Comparison of ENCODE assay signal across 37 cellular contexts in the genomic region with DNA sequence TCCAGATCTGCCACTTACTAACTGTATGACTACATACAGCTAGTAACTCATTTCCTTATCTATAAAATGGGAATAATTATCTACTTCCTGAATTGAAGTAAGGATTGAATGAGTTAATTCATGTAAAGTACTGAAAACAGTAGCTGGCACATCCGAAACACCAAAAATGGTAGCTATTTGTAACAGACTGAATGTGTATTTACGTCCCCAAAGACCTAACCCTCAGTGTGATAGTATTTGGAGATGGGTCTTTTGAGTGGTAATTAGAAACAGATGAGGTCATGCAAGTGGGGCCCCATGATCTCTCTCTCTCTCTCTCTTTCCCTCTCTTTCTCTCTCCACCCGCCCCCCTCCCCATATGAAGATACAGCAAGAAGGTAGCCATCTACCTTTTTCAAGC.
"Had no signal": no experiment of that assay in that cellular context is flagged by ENCODE, and none has a peak within 500 bp of the region (broad histone marks: within the 10 kb centered on the region; RNA-seq: fewer than 3 reads in every experiment).

No MANE protein-coding gene starts in this region.

- H3K27ac ChIP-seq: ascending aorta, cardiac muscle cell, VCaP had no signal

- H3K9me3 ChIP-seq: ascending aorta had no signal

- H3K4me1 Mint-ChIP-seq: activated CD4-positive, alpha-beta memory T cell treated with anti-CD3 and anti-CD28 coated beads, Interleukin-2, amount 10 ng/mL, durations not matched to agents 7 days and 5 days; activated CD4-positive, alpha-beta T cell treated with anti-CD3 and anti-CD28 coated beads for 36 hours; activated CD4-positive, alpha-beta T cell treated with anti-CD3 and anti-CD28 coated beads, Interleukin-2, amount 10 ng/mL, durations not matched to agents 7 days and 5 days; activated CD8-positive, alpha-beta memory T cell treated with anti-CD3 and anti-CD28 coated beads, Interleukin-2, amount 10 ng/mL, durations not matched to agents 7 days and 5 days; activated naive CD4-positive, alpha-beta T cell treated with anti-CD3 and anti-CD28 coated beads, Interleukin-2, amount 10 ng/mL, durations not matched to agents 7 days and 5 days; activated naive CD4-positive, alpha-beta T cell treated with anti-CD3 and anti-CD28 coated beads, Interleukin-2, amount 50 U/mL, for 24 hours; activated naive CD8-positive, alpha-beta T cell treated with anti-CD3 and anti-CD28 coated beads, Interleukin-2, amount 10 ng/mL, durations not matched to agents 7 days and 5 days; activated naive CD8-positive, alpha-beta T cell treated with anti-CD3 and anti-CD28 coated beads, Interleukin-2, amount 50 U/mL, for 24 hours; central memory CD8-positive, alpha-beta T cell had no signal

- H3K27me3 ChIP-seq: ascending aorta, cardiac muscle cell had no signal

- ATAC-seq: activated CD4-positive, alpha-beta T cell treated with anti-CD3 and anti-CD28 coated beads for 36 hours; activated CD4-positive, CD25-positive, alpha-beta regulatory T cell treated with anti-CD3 and anti-CD28 coated beads, Interleukin-2, amount 50 U/mL, for 24 hours; activated CD8-positive, alpha-beta memory T cell treated with anti-CD3 and anti-CD28 coated beads, Interleukin-2, amount 10 ng/mL, durations not matched to agents 7 days and 5 days; activated CD8-positive, alpha-beta T cell treated with anti-CD3 and anti-CD28 coated beads, Interleukin-2, amount 10 ng/mL, durations not matched to agents 7 days and 5 days; activated naive CD8-positive, alpha-beta T cell treated with anti-CD3 and anti-CD28 coated beads, Interleukin-2, amount 50 U/mL, for 24 hours; WTC11 had no signal

- H3K4me1 ChIP-seq: ascending aorta had no signal

- H3K36me3 Mint-ChIP-seq: activated CD8-positive, alpha-beta memory T cell treated with anti-CD3 and anti-CD28 coated beads, Interleukin-2, amount 10 ng/mL, durations not matched to agents 7 days and 5 days; activated naive CD4-positive, alpha-beta T cell treated with anti-CD3 and anti-CD28 coated beads, Interleukin-2, amount 10 ng/mL, durations not matched to agents 7 days and 5 days; activated naive CD4-positive, alpha-beta T cell treated with anti-CD3 and anti-CD28 coated beads, Interleukin-2, amount 50 U/mL, for 24 hours; activated naive CD8-positive, alpha-beta T cell; activated naive CD8-positive, alpha-beta T cell treated with anti-CD3 and anti-CD28 coated beads, Interleukin-2, amount 10 ng/mL, durations not matched to agents 7 days and 5 days had no signal

- H3K4me3 ChIP-seq: ascending aorta, cardiac muscle cell had no signal

- H3K36me3 ChIP-seq: ascending aorta, cardiac muscle cell had no signal

- H3K4me3 Mint-ChIP-seq: activated CD4-positive, alpha-beta memory T cell treated with anti-CD3 and anti-CD28 coated beads, Interleukin-2, amount 10 ng/mL, durations not matched to agents 7 days and 5 days; activated CD4-positive, alpha-beta T cell treated with anti-CD3 and anti-CD28 coated beads for 36 hours; activated CD4-positive, alpha-beta T cell treated with anti-CD3 and anti-CD28 coated beads, Interleukin-2, amount 10 ng/mL, durations not matched to agents 7 days and 5 days; activated CD8-positive, alpha-beta memory T cell treated with anti-CD3 and anti-CD28 coated beads, Interleukin-2, amount 10 ng/mL, durations not matched to agents 7 days and 5 days; activated CD8-positive, alpha-beta T cell treated with anti-CD3 and anti-CD28 coated beads, Interleukin-2, amount 10 ng/mL, durations not matched to agents 7 days and 5 days; activated naive CD4-positive, alpha-beta T cell treated with anti-CD3 and anti-CD28 coated beads, Interleukin-2, amount 10 ng/mL, durations not matched to agents 7 days and 5 days; activated naive CD4-positive, alpha-beta T cell treated with anti-CD3 and anti-CD28 coated beads, Interleukin-2, amount 50 U/mL, for 24 hours; activated naive CD8-positive, alpha-beta T cell; activated naive CD8-positive, alpha-beta T cell treated with anti-CD3 and anti-CD28 coated beads, Interleukin-2, amount 10 ng/mL, durations not matched to agents 7 days and 5 days; activated naive CD8-positive, alpha-beta T cell treated with anti-CD3 and anti-CD28 coated beads, Interleukin-2, amount 50 U/mL, for 24 hours; activated T-cell treated with anti-CD3 and anti-CD28 coated beads, Interleukin-2, amount 50 U/mL, for 24 hours; brain; central memory CD8-positive, alpha-beta T cell; T-helper 1 cell treated with Interleukin-12 subunit alpha and Interleukin-12 subunit beta and Interleukin-4 antibody, amounts not matched to agents 30 μg/mL and 1 μg/mL, for 36 hours; T-helper 2 cell treated with Interferon-gamma antibody and Interleukin-4, amounts not matched to agents 5 μg/mL and 100 μg/mL, for 36 hours; WTC11 had no signal

- H3K27ac Mint-ChIP-seq: activated CD4-positive, alpha-beta memory T cell treated with anti-CD3 and anti-CD28 coated beads, Interleukin-2, amount 10 ng/mL, durations not matched to agents 7 days and 5 days; activated CD4-positive, alpha-beta T cell treated with anti-CD3 and anti-CD28 coated beads for 36 hours; activated CD4-positive, alpha-beta T cell treated with anti-CD3 and anti-CD28 coated beads, Interleukin-2, amount 10 ng/mL, durations not matched to agents 7 days and 5 days; activated CD8-positive, alpha-beta memory T cell treated with anti-CD3 and anti-CD28 coated beads, Interleukin-2, amount 10 ng/mL, durations not matched to agents 7 days and 5 days; activated CD8-positive, alpha-beta T cell treated with anti-CD3 and anti-CD28 coated beads, Interleukin-2, amount 10 ng/mL, durations not matched to agents 7 days and 5 days; activated naive CD4-positive, alpha-beta T cell treated with anti-CD3 and anti-CD28 coated beads, Interleukin-2, amount 10 ng/mL, durations not matched to agents 7 days and 5 days; activated naive CD4-positive, alpha-beta T cell treated with anti-CD3 and anti-CD28 coated beads, Interleukin-2, amount 50 U/mL, for 24 hours; activated naive CD8-positive, alpha-beta T cell; activated naive CD8-positive, alpha-beta T cell treated with anti-CD3 and anti-CD28 coated beads, Interleukin-2, amount 10 ng/mL, durations not matched to agents 7 days and 5 days; activated naive CD8-positive, alpha-beta T cell treated with anti-CD3 and anti-CD28 coated beads, Interleukin-2, amount 50 U/mL, for 24 hours; activated T-cell treated with anti-CD3 and anti-CD28 coated beads, Interleukin-2, amount 50 U/mL, for 24 hours; activated T-helper 2 cell treated with anti-CD3 and anti-CD28 coated beads, Interferon-gamma antibody, Interleukin-2, Interleukin-4, amounts not matched to agents 10 μg/mL and 5 μg/mL and 100 μg/mL, durations not matched to agents 14 hours and 24 hours and 36 hours; brain; T-helper 1 cell treated with Interleukin-12 subunit alpha and Interleukin-12 subunit beta and Interleukin-4 antibody, amounts not matched to agents 30 μg/mL and 1 μg/mL, for 36 hours; T-helper 2 cell treated with Interferon-gamma antibody and Interleukin-4, amounts not matched to agents 5 μg/mL and 100 μg/mL, for 36 hours had no signal

- H3K27me3 Mint-ChIP-seq: activated CD4-positive, alpha-beta memory T cell treated with anti-CD3 and anti-CD28 coated beads, Interleukin-2, amount 10 ng/mL, durations not matched to agents 7 days and 5 days; activated CD8-positive, alpha-beta memory T cell treated with anti-CD3 and anti-CD28 coated beads, Interleukin-2, amount 10 ng/mL, durations not matched to agents 7 days and 5 days; activated naive CD8-positive, alpha-beta T cell; activated naive CD8-positive, alpha-beta T cell treated with anti-CD3 and anti-CD28 coated beads, Interleukin-2, amount 50 U/mL, for 24 hours; activated T-cell treated with anti-CD3 and anti-CD28 coated beads, Interleukin-2, amount 50 U/mL, for 24 hours; brain had no signal

- H3K9me3 Mint-ChIP-seq: activated CD4-positive, alpha-beta memory T cell treated with anti-CD3 and anti-CD28 coated beads, Interleukin-2, amount 10 ng/mL, durations not matched to agents 7 days and 5 days; activated CD4-positive, alpha-beta T cell treated with anti-CD3 and anti-CD28 coated beads, Interleukin-2, amount 10 ng/mL, durations not matched to agents 7 days and 5 days; activated naive CD4-positive, alpha-beta T cell treated with anti-CD3 and anti-CD28 coated beads, Interleukin-2, amount 10 ng/mL, durations not matched to agents 7 days and 5 days; activated naive CD4-positive, alpha-beta T cell treated with anti-CD3 and anti-CD28 coated beads, Interleukin-2, amount 50 U/mL, for 24 hours; activated naive CD8-positive, alpha-beta T cell treated with anti-CD3 and anti-CD28 coated beads, Interleukin-2, amount 10 ng/mL, durations not matched to agents 7 days and 5 days; activated naive CD8-positive, alpha-beta T cell treated with anti-CD3 and anti-CD28 coated beads, Interleukin-2, amount 50 U/mL, for 24 hours; activated T-cell treated with anti-CD3 and anti-CD28 coated beads, Interleukin-2, amount 50 U/mL, for 24 hours; activated T-helper 2 cell treated with anti-CD3 and anti-CD28 coated beads, Interferon-gamma antibody, Interleukin-2, Interleukin-4, amounts not matched to agents 10 μg/mL and 5 μg/mL and 100 μg/mL, durations not matched to agents 14 hours and 24 hours and 36 hours; brain; central memory CD8-positive, alpha-beta T cell; T-helper 1 cell treated with Interleukin-12 subunit alpha and Interleukin-12 subunit beta and Interleukin-4 antibody, amounts not matched to agents 30 μg/mL and 1 μg/mL, for 36 hours; T-helper 2 cell treated with Interferon-gamma antibody and Interleukin-4, amounts not matched to agents 5 μg/mL and 100 μg/mL, for 36 hours; WTC11 had no signal

- DNase-seq: activated CD4-positive, alpha-beta memory T cell treated with anti-CD3 and anti-CD28 coated beads, Interleukin-2, amount 10 ng/mL, durations not matched to agents 7 days and 5 days; activated CD4-positive, alpha-beta T cell treated with anti-CD3 and anti-CD28 coated beads for 1 hour; activated CD4-positive, alpha-beta T cell treated with anti-CD3 and anti-CD28 coated beads for 36 hours; activated CD4-positive, alpha-beta T cell treated with anti-CD3 and anti-CD28 coated beads for 48 hours; activated CD4-positive, alpha-beta T cell treated with anti-CD3 and anti-CD28 coated beads, Interleukin-2, amount 10 ng/mL, durations not matched to agents 7 days and 5 days; activated CD4-positive, alpha-beta T cell treated with anti-CD3 and anti-CD28 coated beads, Interleukin-2, amount 50 U/mL, for 48 hours; activated CD4-positive, CD25-positive, alpha-beta regulatory T cell; activated CD8-positive, alpha-beta memory T cell treated with anti-CD3 and anti-CD28 coated beads for 24 hours; activated CD8-positive, alpha-beta memory T cell treated with anti-CD3 and anti-CD28 coated beads, Interleukin-2, amount 10 ng/mL, durations not matched to agents 7 days and 5 days; activated CD8-positive, alpha-beta memory T cell treated with anti-CD3 and anti-CD28 coated beads, Interleukin-2, amount 50 U/mL, for 48 hours; activated CD8-positive, alpha-beta T cell treated with anti-CD3 and anti-CD28 coated beads, Interleukin-2, amount 10 ng/mL, durations not matched to agents 7 days and 5 days; activated effector memory CD4-positive, alpha-beta T cell treated with Interleukin-2 at 50 U/mL for 16 hours; activated gamma-delta T cell; activated naive CD4-positive, alpha-beta T cell treated with anti-CD3 and anti-CD28 coated beads, Interleukin-2, amount 10 ng/mL, durations not matched to agents 7 days and 5 days; activated naive CD4-positive, alpha-beta T cell treated with Interleukin-2 at 50 U/mL for 16 hours; activated naive CD8-positive, alpha-beta T cell treated with anti-CD3 and anti-CD28 coated beads, Interleukin-2, amount 10 ng/mL, durations not matched to agents 7 days and 5 days; activated naive CD8-positive, alpha-beta T cell treated with anti-CD3 and anti-CD28 coated beads, Interleukin-2, amount 50 U/mL, for 24 hours; activated T-cell treated with anti-CD3 and anti-CD28 coated beads, Interleukin-2, amount 50 U/mL, for 24 hours; activated T-cell treated with anti-CD3 and anti-CD28 coated beads, Interleukin-2, amount 50 U/mL, for 48 hours; amygdala; anterior cingulate cortex; caudate nucleus; cerebellar nuclear complex; T-helper 2 cell; T-helper 9 cell had no signal
